ENCODE assay signal across 8 cellular contexts in the genomic region with DNA sequence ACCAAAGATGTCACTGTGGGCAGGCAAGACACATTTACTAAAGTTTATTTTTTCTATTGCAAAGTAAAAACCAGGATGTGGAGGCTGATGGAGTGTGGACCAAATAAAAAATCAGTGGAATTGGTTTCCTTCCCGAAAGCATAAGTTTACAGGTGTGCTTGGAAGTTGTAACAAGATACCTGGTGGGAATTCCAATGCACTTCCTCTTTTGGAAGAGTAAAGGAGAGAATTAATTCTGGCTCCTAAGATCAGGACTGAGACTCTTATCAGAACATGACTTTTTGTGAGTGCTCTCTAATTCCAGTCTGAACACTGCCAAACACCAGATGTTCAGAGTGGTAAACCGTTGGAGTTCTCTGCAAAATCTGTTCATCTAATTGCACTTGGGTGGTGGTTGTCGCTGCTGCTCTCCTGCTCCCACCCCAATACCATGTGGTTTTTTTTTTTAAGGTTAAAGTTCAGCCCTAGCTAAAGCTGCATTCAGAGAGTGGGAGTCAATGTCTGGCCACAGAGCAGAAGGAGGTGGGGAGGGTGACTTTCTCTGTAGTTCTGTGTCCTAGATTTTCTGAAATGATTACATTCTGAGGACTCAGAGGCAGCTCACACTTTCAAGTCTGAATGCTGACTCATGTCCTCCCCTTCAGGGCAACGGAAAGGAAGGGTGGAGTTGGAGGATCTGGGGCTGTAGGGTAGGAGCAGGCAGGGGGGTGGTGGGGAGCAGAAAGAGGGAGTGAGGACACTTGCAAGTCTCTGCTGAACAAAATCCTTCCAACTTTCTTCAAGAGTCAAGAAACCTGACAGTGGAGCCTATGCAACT.
A peak's percentile ranks its signal among the peaks of the same experiment; 100 is the strongest.
DNase-seq lines count a peak whose midpoint lies in the region; ATAC-seq and TF ChIP-seq lines count a peak whose summit lies in the region.

No MANE protein-coding gene starts in this region.

- H3K9me2 ChIP-seq in SK-N-SH: no peaks in the 10 kb centered on the region

- no peaks in the 10 kb centered on the region for H3K9me3 ChIP-seq in SK-N-SH
- no peaks in the 10 kb centered on the region for H3K9me3 ChIP-seq in SJCRH30 (replicated peaks)

- peak; percentile 20 to 41 for DNase-seq in stimulated activated CD4-positive, alpha-beta T cell treated with anti-CD3 and anti-CD28 coated beads, Interleukin-12 subunit alpha, Interleukin-12 subunit beta, amount 100 ng/mL, for 24 hours (ENCODE audit: low read depth in 2 of 2)
- no peak for DNase-seq in stimulated activated CD4-positive, alpha-beta T cell treated with anti-CD3 and anti-CD28 coated beads, Interleukin-12 subunit alpha, Interleukin-12 subunit beta, amount 100 ng/mL, for 4 hours
- DNase-seq in SK-N-SH (no peak), occipital lobe (lab: John Stamatoyannopoulos, UW) (peak; percentile 46), SJCRH30 (no peak), putamen (ENCODE audit: low spot score) (no peak)
- DNase-seq in central memory CD8-positive, alpha-beta T cell (ENCODE audit: low spot score in 2 of 2): no peak

- H3K36me3 ChIP-seq in SK-N-SH (replicated peaks in 1 of 2; ENCODE audit: control insufficient read depth in 1 of 2, insufficient read depth in 2 of 2, low read length in 1 of 2) (no peaks in the 10 kb centered on the region), SJCRH30 (no peaks in the 10 kb centered on the region)

- CTCF ChIA-PET in SK-N-SH (lab: Yijun Ruan, JAX): no interaction called here

- peaks cover 30% of the 10 kb centered on the region for H3K4me1 Mint-ChIP-seq in central memory CD8-positive, alpha-beta T cell

- H2AFZ ChIP-seq in SK-N-SH (ENCODE audit: low read depth): peak overlapping the region; percentile 66; the same call in 1 of the 2 replicates

- H3K4me3 ChIP-seq in SK-N-SH (ENCODE audit: low read depth in 2 of 2, low read length in 1 of 2): no peak overlapping the region
- H3K4me3 ChIP-seq in SJCRH30: no peak overlapping the region

- peak overlapping the region; percentile 11 to 76; a peak in 3 of 4 replicates for H3K27ac ChIP-seq in SK-N-SH (ENCODE audit: low read depth in 2 of 2, low read length in 1 of 2)
- H3K27ac ChIP-seq in SJCRH30: no peak overlapping the region

- no peak for TF ChIP-seq CTCF in SK-N-SH (IDR thresholded peaks at IDR 0.05)

- H3K4me2 ChIP-seq in SK-N-SH: peak overlapping the region; percentile 27; the same call in 1 of the 2 replicates

- TF ChIP-seq EP300 in SK-N-SH (IDR thresholded peaks at IDR 0.05; ENCODE audit: borderline replicate concordance in 1 of 2, low read depth in 1 of 2, low read length in 1 of 2): peak in 1 of 2 experiments; percentile 87; a peak in 2 of 4 replicates

- H3K27me3 ChIP-seq in SK-N-SH (ENCODE audit: insufficient read depth) (no peaks in the 10 kb centered on the region), SJCRH30 (no peaks in the 10 kb centered on the region)

- H3K9ac ChIP-seq in SK-N-SH: peak overlapping the region; percentile 23; the same call in 1 of the 2 replicates

- H3K4me3 Mint-ChIP-seq in central memory CD8-positive, alpha-beta T cell: no peak overlapping the region

- no peaks in the 10 kb centered on the region for H3K79me2 ChIP-seq in SK-N-SH (ENCODE audit: insufficient read depth)

- 10% methylated on average over 4 of the region's 4 CpGs for WGBS in SK-N-SH (ENCODE audit: low lambda C conversion rate)

- ATAC-seq in HG03378 (IDR thresholded peaks at IDR 0.05; ENCODE audit: unreplicated experiment): peak; percentile 71
- peak; percentile 61 for ATAC-seq in central memory CD8-positive, alpha-beta T cell (replicated peaks; ENCODE audit: extremely low read depth, poor library complexity, severe bottlenecking)

- no peak overlapping the region for H3K27ac Mint-ChIP-seq in central memory CD8-positive, alpha-beta T cell (ENCODE audit: low read depth)

- no peaks in the 10 kb centered on the region for H3K36me3 Mint-ChIP-seq in central memory CD8-positive, alpha-beta T cell (ENCODE audit: insufficient read depth)

- POLR2A ChIA-PET in SK-N-SH (lab: Yijun Ruan, JAX): no interaction called here

- H3K9me3 Mint-ChIP-seq in central memory CD8-positive, alpha-beta T cell: no peaks in the 10 kb centered on the region

- no peaks in the 10 kb centered on the region for H3K27me3 Mint-ChIP-seq in central memory CD8-positive, alpha-beta T cell

- H3K4me1 ChIP-seq in SK-N-SH (ENCODE audit: control insufficient read depth in 1 of 2, insufficient read depth in 2 of 2, low read depth in 1 of 2, low read length in 1 of 2) (0 out of 4 replicates have a peak, but pooled peaks cover 0 to 23% of the 10 kb centered on the region in 2 experiments), SJCRH30 (no peaks in the 10 kb centered on the region)

- no peaks in the 10 kb centered on the region for H3F3A ChIP-seq in SK-N-SH (replicated peaks; ENCODE audit: insufficient read depth)

- TF ChIP-seq RAD21 in SK-N-SH (IDR thresholded peaks at IDR 0.05; ENCODE audit: low read length): no peak

- H4K20me1 ChIP-seq in SK-N-SH (ENCODE audit: insufficient read depth): no peaks in the 10 kb centered on the region

TF ChIP-seq in SK-N-SH, 30 proteins besides CTCF, POLR2A, EP300 and RAD21:
- TF ChIP-seq YY1 (IDR thresholded peaks at IDR 0.05; ENCODE audit: low read depth) (no peak), TAF1 (IDR thresholded peaks at IDR 0.05; ENCODE audit: borderline replicate concordance, low read depth, low read length) (no peak), ELF1 (IDR thresholded peaks at IDR 0.05) (no peak), EZH2phosphoT487 (IDR thresholded peaks at IDR 0.05; ENCODE audit: borderline replicate concordance, low read depth) (no peak), TCF12 (IDR thresholded peaks at IDR 0.05) (peak; percentile 80), GABPA (IDR thresholded peaks at IDR 0.05; ENCODE audit: low read depth) (no peak), FOXJ3 (CRISPR knock-in tag; IDR thresholded peaks at IDR 0.05) (no peak), NRF1 (IDR thresholded peaks at IDR 0.05; ENCODE audit: low read depth, low read length) (no peak), JUND (IDR thresholded peaks at IDR 0.05) (peak; percentile 84), POLR2AphosphoS5 (IDR thresholded peaks at IDR 0.05; ENCODE audit: low read depth, low read length) (no peak; the same call in 1 of the 2 replicates), GATA2 (CRISPR knock-in tag; IDR thresholded peaks at IDR 0.05) (no peak), FOSL2 (IDR thresholded peaks at IDR 0.05; ENCODE audit: borderline replicate concordance, low read depth) (peak; percentile 86), NFIC (IDR thresholded peaks at IDR 0.05; ENCODE audit: borderline replicate concordance) (peak; percentile 61; the same call in 1 of the 2 replicates), TEAD4 (IDR thresholded peaks at IDR 0.05; ENCODE audit: borderline replicate concordance, insufficient read depth) (peak; percentile 76)
- TF ChIP-seq, protein P1, sequence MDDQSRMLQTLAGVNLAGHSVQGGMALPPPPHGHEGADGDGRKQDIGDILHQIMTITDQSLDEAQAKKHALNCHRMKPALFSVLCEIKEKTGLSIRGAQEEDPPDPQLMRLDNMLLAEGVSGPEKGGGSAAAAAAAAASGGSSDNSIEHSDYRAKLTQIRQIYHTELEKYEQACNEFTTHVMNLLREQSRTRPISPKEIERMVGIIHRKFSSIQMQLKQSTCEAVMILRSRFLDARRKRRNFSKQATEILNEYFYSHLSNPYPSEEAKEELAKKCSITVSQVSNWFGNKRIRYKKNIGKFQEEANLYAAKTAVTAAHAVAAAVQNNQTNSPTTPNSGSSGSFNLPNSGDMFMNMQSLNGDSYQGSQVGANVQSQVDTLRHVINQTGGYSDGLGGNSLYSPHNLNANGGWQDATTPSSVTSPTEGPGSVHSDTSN (IDR thresholded peaks at IDR 0.05): peak; percentile 62
- TF ChIP-seq, protein P2, sequence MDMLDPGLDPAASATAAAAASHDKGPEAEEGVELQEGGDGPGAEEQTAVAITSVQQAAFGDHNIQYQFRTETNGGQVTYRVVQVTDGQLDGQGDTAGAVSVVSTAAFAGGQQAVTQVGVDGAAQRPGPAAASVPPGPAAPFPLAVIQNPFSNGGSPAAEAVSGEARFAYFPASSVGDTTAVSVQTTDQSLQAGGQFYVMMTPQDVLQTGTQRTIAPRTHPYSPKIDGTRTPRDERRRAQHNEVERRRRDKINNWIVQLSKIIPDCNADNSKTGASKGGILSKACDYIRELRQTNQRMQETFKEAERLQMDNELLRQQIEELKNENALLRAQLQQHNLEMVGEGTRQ (IDR thresholded peaks at IDR 0.05; ENCODE audit: borderline replicate concordance, low read depth, low read length): no peak
- TF ChIP-seq, protein P3, sequence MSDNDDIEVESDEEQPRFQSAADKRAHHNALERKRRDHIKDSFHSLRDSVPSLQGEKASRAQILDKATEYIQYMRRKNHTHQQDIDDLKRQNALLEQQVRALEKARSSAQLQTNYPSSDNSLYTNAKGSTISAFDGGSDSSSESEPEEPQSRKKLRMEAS (IDR thresholded peaks at IDR 0.05; ENCODE audit: low read depth): peak; percentile 64; the same call in 1 of the 2 replicates

Comparison
In these comparisons a context has a peak if more than half of its experiments do, and no peak if none do; other contexts are left out.
1. DNase-seq: peak in stimulated activated CD4-positive, alpha-beta T cell treated with anti-CD3 and anti-CD28 coated beads, Interleukin-12 subunit alpha, Interleukin-12 subunit beta, amount 100 ng/mL, for 24 hours (2 of 2) and occipital lobe (single experiment); none in stimulated activated CD4-positive, alpha-beta T cell treated with anti-CD3 and anti-CD28 coated beads, Interleukin-12 subunit alpha, Interleukin-12 subunit beta, amount 100 ng/mL, for 4 hours (single experiment), SK-N-SH (single experiment), central memory CD8-positive, alpha-beta T cell (0 of 2), SJCRH30 (0 of 2) and putamen (single experiment).